Comparison of ENCODE assay signal across 1 cellular context in genomic region chr1:17718136-17718535, GRCh38.
TF ChIP-seq lines count a peak whose summit lies in the region.

No MANE protein-coding gene starts in this region.

TF ChIP-seq in GM23338, 12 proteins besides CTCF, POLR2A, EP300 and RAD21 (continued from another document):
- TF ChIP-seq REST (IDR thresholded peaks at IDR 0.05; ENCODE audit: unreplicated experiment) (no peak), ZNF331 (CRISPR knock-in tag; IDR thresholded peaks at IDR 0.05; ENCODE audit: low read depth) (no peak), ZNF114 (CRISPR knock-in tag; IDR thresholded peaks at IDR 0.05) (no peak), EZH2 (IDR thresholded peaks at IDR 0.05; ENCODE audit: low read depth, unreplicated experiment) (no peak), ETS1 (IDR thresholded peaks at IDR 0.05) (no peak), NANOG (IDR thresholded peaks at IDR 0.05; ENCODE audit: borderline replicate concordance) (no peak)
